23 cellular contexts compared by ENCODE assay signal in genomic region chr12:79302171-79302841, GRCh38.
DNase-seq lines count a peak whose midpoint lies in the region; ATAC-seq and TF ChIP-seq lines count a peak whose summit lies in the region.
"Had no signal": no experiment of that assay in that cellular context is flagged by ENCODE, and none has a peak within 500 bp of the region (broad histone marks: within the 10 kb centered on the region; RNA-seq: fewer than 3 reads in every experiment).

No MANE protein-coding gene starts in this region.

- H3K27ac Mint-ChIP-seq in activated naive CD4-positive, alpha-beta T cell treated with anti-CD3 and anti-CD28 coated beads, Interleukin-2, amount 50 U/mL, for 24 hours, result peak overlapping the region; percentile 18
- H3K27ac Mint-ChIP-seq in activated naive CD4-positive, alpha-beta T cell treated with anti-CD3 and anti-CD28 coated beads for 36 hours, result no peak overlapping the region
- H3K27ac Mint-ChIP-seq: CD4-positive, alpha-beta memory T cell; H9 had no signal

- ATAC-seq in upper lobe of left lung (ENCODE audit: low FRiP score in 2 of 2), result no peak
- ATAC-seq: SK-N-SH treated with all-trans-retinoic acid at 6 μM for 48 hours had no signal

- H3K36me3 Mint-ChIP-seq in activated naive CD4-positive, alpha-beta T cell treated with anti-CD3 and anti-CD28 coated beads, Interleukin-2, amount 50 U/mL, for 24 hours, result no peaks in the 10 kb centered on the region
- H3K36me3 Mint-ChIP-seq in activated naive CD4-positive, alpha-beta T cell treated with anti-CD3 and anti-CD28 coated beads for 36 hours (ENCODE audit: low read depth), result no peaks in the 10 kb centered on the region
- H3K36me3 Mint-ChIP-seq: CD4-positive, alpha-beta memory T cell had no signal

- H3K36me3 ChIP-seq in prostate gland (no peaks in the 10 kb centered on the region), upper lobe of left lung (no peaks in the 10 kb centered on the region)

- H3K9me3 ChIP-seq in prostate gland (no peaks in the 10 kb centered on the region), upper lobe of left lung (no peaks in the 10 kb centered on the region)
- H3K9me3 ChIP-seq: Caco-2 had no signal

- no peak overlapping the region for H3K4me3 Mint-ChIP-seq in activated naive CD4-positive, alpha-beta T cell treated with anti-CD3 and anti-CD28 coated beads, Interleukin-2, amount 50 U/mL, for 24 hours
- no peak overlapping the region for H3K4me3 Mint-ChIP-seq in activated naive CD4-positive, alpha-beta T cell treated with anti-CD3 and anti-CD28 coated beads for 36 hours
- H3K4me3 Mint-ChIP-seq: CD4-positive, alpha-beta memory T cell; H9 had no signal

- TF ChIP-seq CTCF in prostate gland (IDR thresholded peaks at IDR 0.05), result no peak
- TF ChIP-seq CTCF in upper lobe of left lung (IDR thresholded peaks at IDR 0.05), result no peak

- H3K27ac ChIP-seq in prostate gland (no peak overlapping the region), upper lobe of left lung (no peak overlapping the region)
- H3K27ac ChIP-seq: 22Rv1; BLaER1 treated with 17β-estradiol and CSF1 and Interleukin-3, amounts not matched to agents 10 nM and 100 nM; RWPE1 had no signal

- H3K4me1 ChIP-seq in prostate gland (replicated peaks), result no peaks in the 10 kb centered on the region
- H3K4me1 ChIP-seq in upper lobe of left lung, result no peaks in the 10 kb centered on the region
- H3K4me1 ChIP-seq: BLaER1 treated with 17β-estradiol and CSF1 and Interleukin-3, amounts not matched to agents 10 nM and 100 nM had no signal

- no peak for DNase-seq in activated naive CD4-positive, alpha-beta T cell treated with anti-CD3 and anti-CD28 coated beads for 36 hours
- DNase-seq in dermis blood vessel endothelial cell (peak; percentile 98), left kidney (ENCODE audit: low read depth, low spot score) (peak; percentile 4), superior temporal gyrus (ENCODE audit: extremely low spot score) (peak; percentile 44), NCI-H345 treated with DMSO at 0.1 percent for 48 hours (lab: John Stamatoyannopoulos, UW; ENCODE audit: unreplicated experiment) (no peak), prostate gland (ENCODE audit: low spot score) (no peak), upper lobe of left lung (no peak)
- DNase-seq: Caco-2; CD4-positive, alpha-beta memory T cell; H9; KBM-7; NCI-H1092; NCI-H1436; NCI-H1930; NCI-H226; NCI-H524; NCI-H774; NK-92 treated with Interleukin-12 subunit alpha and Interleukin-12 subunit beta, amount 100 ng/mL, for 24 hours had no signal

- no peaks in the 10 kb centered on the region for H3K9me3 Mint-ChIP-seq in activated naive CD4-positive, alpha-beta T cell treated with anti-CD3 and anti-CD28 coated beads, Interleukin-2, amount 50 U/mL, for 24 hours
- H3K9me3 Mint-ChIP-seq in activated naive CD4-positive, alpha-beta T cell treated with anti-CD3 and anti-CD28 coated beads for 36 hours, result peaks cover 4% of the 10 kb centered on the region
- H3K9me3 Mint-ChIP-seq: H9 had no signal

- no peaks in the 10 kb centered on the region for H3K27me3 ChIP-seq in prostate gland (replicated peaks; ENCODE audit: insufficient read depth)
- no peaks in the 10 kb centered on the region for H3K27me3 ChIP-seq in upper lobe of left lung
- H3K27me3 ChIP-seq: BLaER1 treated with 17β-estradiol and CSF1 and Interleukin-3, amounts not matched to agents 10 nM and 100 nM had no signal

- no peak for TF ChIP-seq POLR2A in prostate gland (IDR thresholded peaks at IDR 0.05)
- TF ChIP-seq POLR2A in upper lobe of left lung (IDR thresholded peaks at IDR 0.05), result no peak

- intact Hi-C loops in activated naive CD4-positive, alpha-beta T cell treated with anti-CD3 and anti-CD28 coated beads for 36 hours (cut with micrococcal nuclease), result no loop called here
- intact Hi-C loops in prostate gland (cut with DNase I), result no loop called here

- CTCF ChIA-PET in activated naive CD4-positive, alpha-beta T cell treated with anti-CD3 and anti-CD28 coated beads for 36 hours (lab: Charles Lee), result no interaction called here

- no peaks in the 10 kb centered on the region for H3K27me3 Mint-ChIP-seq in activated naive CD4-positive, alpha-beta T cell treated with anti-CD3 and anti-CD28 coated beads, Interleukin-2, amount 50 U/mL, for 24 hours
- H3K27me3 Mint-ChIP-seq in activated naive CD4-positive, alpha-beta T cell treated with anti-CD3 and anti-CD28 coated beads for 36 hours (ENCODE audit: low read depth), result no peaks in the 10 kb centered on the region
- H3K27me3 Mint-ChIP-seq: CD4-positive, alpha-beta memory T cell had no signal

- WGBS in prostate gland, result 65% methylated on average over 9 of the region's 9 CpGs
- WGBS in upper lobe of left lung, 2 donors, result 65 to 71% methylated on average over 9 of the region's 9 CpGs

- no peaks in the 10 kb centered on the region for H3K4me1 Mint-ChIP-seq in activated naive CD4-positive, alpha-beta T cell treated with anti-CD3 and anti-CD28 coated beads, Interleukin-2, amount 50 U/mL, for 24 hours
- H3K4me1 Mint-ChIP-seq in activated naive CD4-positive, alpha-beta T cell treated with anti-CD3 and anti-CD28 coated beads for 36 hours (ENCODE audit: low read depth), result no peaks in the 10 kb centered on the region
- H3K4me1 Mint-ChIP-seq: CD4-positive, alpha-beta memory T cell had no signal

- H3K4me3 ChIP-seq in prostate gland, result no peak overlapping the region
- no peak overlapping the region for H3K4me3 ChIP-seq in upper lobe of left lung
- H3K4me3 ChIP-seq: BLaER1 treated with 17β-estradiol and CSF1 and Interleukin-3, amounts not matched to agents 10 nM and 100 nM had no signal

- TF ChIP-seq EP300 in upper lobe of left lung (IDR thresholded peaks at IDR 0.05), result no peak

Comparison
In these comparisons a context has a peak if more than half of its experiments do, and no peak if none do; other contexts are left out.
1. DNase-seq: peak in dermis blood vessel endothelial cell (single experiment), left kidney (single experiment) and superior temporal gyrus (single experiment); none in activated naive CD4-positive, alpha-beta T cell treated with anti-CD3 and anti-CD28 coated beads for 36 hours (single experiment), NCI-H345 treated with DMSO at 0.1 percent for 48 hours (single experiment), prostate gland (single experiment) and upper lobe of left lung (0 of 2).